Comparison of ENCODE assay signal across 8 cellular contexts in genomic region chr20:10672579-10673127, GRCh38. TPM values are rescaled to one million over a fixed set of nuclear protein-coding genes. Genes with fewer than 3 reads are reported as not detected.
DNase-seq lines count a peak whose midpoint lies in the region; ATAC-seq and TF ChIP-seq lines count a peak whose summit lies in the region.

No MANE protein-coding gene starts in this region.

- no peaks in the 10 kb centered on the region for H3K36me3 Mint-ChIP-seq in activated naive CD8-positive, alpha-beta T cell treated with anti-CD3 and anti-CD28 coated beads, Interleukin-2, amount 50 U/mL, for 24 hours (ENCODE audit: low read depth)

- DNase-seq in AG08395 (ENCODE audit: low spot score) (peak; percentile 46), GM19238 (ENCODE audit: insufficient read length, low spot score) (peak; percentile 13), OCI-LY7 (ENCODE audit: low spot score) (peak; percentile 24), heart left ventricle (peak; percentile 50 to 80 (median 65)), posterior cingulate gyrus (peak in 8 of 10 donors; percentile 33 to 89 (median 44)), NCI-H1436 (lab: John Stamatoyannopoulos, UW) (no peak), NK-92 (lab: John Stamatoyannopoulos, UW; ENCODE audit: unreplicated experiment) (no peak)
- DNase-seq in activated naive CD8-positive, alpha-beta T cell treated with anti-CD3 and anti-CD28 coated beads, Interleukin-2, amount 50 U/mL, for 24 hours: peak; percentile 72

- peaks cover 34% of the 10 kb centered on the region for H3K4me1 Mint-ChIP-seq in activated naive CD8-positive, alpha-beta T cell treated with anti-CD3 and anti-CD28 coated beads, Interleukin-2, amount 50 U/mL, for 24 hours

- peaks cover 69% of the 10 kb centered on the region for H3K27me3 Mint-ChIP-seq in activated naive CD8-positive, alpha-beta T cell treated with anti-CD3 and anti-CD28 coated beads, Interleukin-2, amount 50 U/mL, for 24 hours

- peak overlapping the region; percentile 78 for H3K4me3 Mint-ChIP-seq in activated naive CD8-positive, alpha-beta T cell treated with anti-CD3 and anti-CD28 coated beads, Interleukin-2, amount 50 U/mL, for 24 hours

- H3K4me3 ChIP-seq in OCI-LY7 (ENCODE audit: low read depth, low read length, poor library complexity, severe bottlenecking) (peak overlapping the region; percentile 67), heart left ventricle (peak overlapping the region; percentile 73 to 98 (median 91))

- no peak for TF ChIP-seq POLR2A in heart left ventricle (IDR thresholded peaks at IDR 0.05)

- no peaks in the 10 kb centered on the region for H3K36me3 ChIP-seq in OCI-LY7 (ENCODE audit: insufficient read depth, low read length)
- H3K36me3 ChIP-seq in heart left ventricle: peaks cover 0 to 28% (median 15%) of the 10 kb centered on the region in 9 donors

- no peaks in the 10 kb centered on the region for H3K79me2 ChIP-seq in OCI-LY7 (ENCODE audit: insufficient read depth, low read depth, low read length)

- peak overlapping the region; percentile 83 for H3K4me2 ChIP-seq in OCI-LY7 (ENCODE audit: low read length)

- no peaks in the 10 kb centered on the region for H3K27me3 ChIP-seq in heart left ventricle

- H3K9me3 Mint-ChIP-seq in activated naive CD8-positive, alpha-beta T cell treated with anti-CD3 and anti-CD28 coated beads, Interleukin-2, amount 50 U/mL, for 24 hours: no peaks in the 10 kb centered on the region

- peak overlapping the region; percentile 81; the same call in 1 of the 2 replicates for H2AFZ ChIP-seq in OCI-LY7 (ENCODE audit: low read length)

- TF ChIP-seq CTCF in OCI-LY7 (conservative IDR thresholded peaks at IDR 0.05; ENCODE audit: low read length): no peak
- no peak for TF ChIP-seq CTCF in heart left ventricle (IDR thresholded peaks at IDR 0.05)

- intact Hi-C loops in OCI-LY7 (cut with micrococcal nuclease; ENCODE audit: unreplicated experiment): loop anchor here (5.0 to 10.0 kb wide), 4 partner anchors 120 to 1058 kb away; partner anchors contain the start of gene ANKEF1
- intact Hi-C loops in heart left ventricle (cut with DNase I): loop anchor here (2.0 to 10.0 kb wide), 24 partner anchors 20 to 872 kb away; no protein-coding TSS in a partner anchor
- intact Hi-C loops in posterior cingulate gyrus (cut with DNase I): loop anchor here (2.0 to 10.0 kb wide), 2 partner anchors 238 to 872 kb away; partner anchors contain the start of genes MKKS and SLX4IP

- ATAC-seq in activated naive CD8-positive, alpha-beta T cell treated with anti-CD3 and anti-CD28 coated beads, Interleukin-2, amount 50 U/mL, for 24 hours: peak; percentile 16
- ATAC-seq in heart left ventricle: no peak

- H3K4me1 ChIP-seq in OCI-LY7 (ENCODE audit: insufficient read depth, low read length, poor library complexity, severe bottlenecking) (peaks cover 40% of the 10 kb centered on the region), heart left ventricle (peaks cover 0 to 42% (median 26%) of the 10 kb centered on the region in 12 donors)

- H4K20me1 ChIP-seq in OCI-LY7 (ENCODE audit: insufficient read depth, low read length): 0 out of 2 replicates have a peak, but pooled peaks cover 3% of the 10 kb centered on the region

- H3K27ac ChIP-seq in OCI-LY7 (ENCODE audit: low read depth, low read length, poor library complexity, severe bottlenecking) (no peak overlapping the region), heart left ventricle (peak overlapping the region; percentile 91 to 99 (median 98))

- CTCF ChIA-PET in OCI-LY7 (lab: Charles Lee; ENCODE audit: unreplicated experiment): no interaction called here

- peak overlapping the region; percentile 73 for H3K27ac Mint-ChIP-seq in activated naive CD8-positive, alpha-beta T cell treated with anti-CD3 and anti-CD28 coated beads, Interleukin-2, amount 50 U/mL, for 24 hours

- no peaks in the 10 kb centered on the region for H3K9me2 ChIP-seq in OCI-LY7 (ENCODE audit: insufficient read depth, low read length)

- no TSS peak for BruUV-seq in OCI-LY7 (replicated peaks; lab: Mats Ljungman, UMichigan)

- H3K9me3 ChIP-seq in OCI-LY7 (ENCODE audit: low read length) (no peaks in the 10 kb centered on the region), heart left ventricle (no peaks in the 10 kb centered on the region)

- 0 to 1% (median 1%) methylated on average over 36 to 48 of the region's 48 CpGs for WGBS in heart left ventricle, 4 donors

- POLR2A ChIA-PET in OCI-LY7 (lab: Charles Lee): interaction anchor here (0.7 kb wide), 1 partner anchor 42 kb away, joined by 4 read pairs; no protein-coding TSS in a partner anchor

RNA-seq across cellular contexts. Expression of gene JAG1, which starts 1.1 kb away (rescaled TPM):
- 0.28 and 0.32 TPM in 2 replicates for total RNA-seq in OCI-LY7 (2014; rRNA removed; shearing (Covaris generic))
- 0.67 and 1.7 TPM in 2 replicates for total RNA-seq in OCI-LY7 (2022)
- total RNA-seq in heart left ventricle: 10 to 100 TPM; 20.9 to 42.6 (median 29.6) TPM
- polyA plus RNA-seq in heart left ventricle: 10 to 100 TPM; 12.5 to 12.7 TPM

Comparison
In these comparisons a context has a peak if more than half of its experiments do, and no peak if none do; other contexts are left out.
1. DNase-seq: peak in AG08395 (single experiment), GM19238 (single experiment), OCI-LY7 (single experiment), activated naive CD8-positive, alpha-beta T cell treated with anti-CD3 and anti-CD28 coated beads, Interleukin-2, amount 50 U/mL, for 24 hours (single experiment), heart left ventricle (5 of 5) and posterior cingulate gyrus (8 of 10); none in NCI-H1436 (single experiment) and NK-92 (single experiment).
2. RNA of gene JAG1, which starts 1.1 kb away (total RNA-seq): 20.9 to 42.6 TPM in heart left ventricle; 0.28 to 1.7 TPM in OCI-LY7; every median in the first group is over 4 times any median in the second.